1 cellular context compared by ENCODE assay signal in the genomic region with DNA sequence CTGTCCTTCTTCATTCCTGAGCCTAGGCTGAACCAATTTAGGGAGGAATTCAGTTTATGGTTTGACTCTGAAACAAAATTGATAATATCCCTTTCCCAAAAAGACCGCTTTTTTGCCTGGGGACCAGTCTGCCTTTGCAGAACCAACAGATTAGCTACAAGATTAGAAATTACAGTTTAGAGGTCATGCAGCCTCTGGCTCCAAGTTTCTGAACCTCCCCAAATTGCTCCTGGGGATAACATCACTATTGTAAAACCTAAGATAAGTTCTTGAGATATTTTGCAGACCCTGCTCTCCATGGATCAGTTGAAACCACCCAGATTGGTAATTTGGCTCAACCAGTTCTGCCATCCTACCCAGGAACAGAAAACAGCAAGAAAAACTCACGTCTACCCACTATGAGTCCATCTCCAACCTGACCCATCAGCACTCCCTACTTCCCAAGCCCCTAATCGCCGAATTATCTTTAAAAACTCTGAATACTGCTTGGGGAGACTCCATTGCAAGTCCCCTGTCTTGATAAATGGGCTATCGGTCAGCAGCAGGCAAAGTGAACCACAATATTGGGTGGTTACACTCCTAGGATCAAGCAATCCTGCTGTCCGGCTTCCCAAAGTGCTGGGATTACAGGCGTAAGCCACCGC.
TF ChIP-seq lines count a peak whose summit lies in the region.

No MANE protein-coding gene starts in this region.

TF ChIP-seq in H1, 55 proteins besides CTCF, POLR2A, EP300 and RAD21:
- no peak for TF ChIP-seq CHD7 (IDR thresholded peaks at IDR 0.05; ENCODE audit: insufficient replicate concordance, low read length)
- no peak for TF ChIP-seq SP1 (IDR thresholded peaks at IDR 0.05; ENCODE audit: low read depth, low read length)
- no peak for TF ChIP-seq CHD2 (IDR thresholded peaks at IDR 0.05; ENCODE audit: low read length)
- TF ChIP-seq HDAC2 (IDR thresholded peaks at IDR 0.05; ENCODE audit: borderline replicate concordance in 1 of 2, low read depth in 2 of 2, low read length in 2 of 2): no peak
- TF ChIP-seq PHF8 (conservative IDR thresholded peaks at IDR 0.05; ENCODE audit: low read depth, low read length): no peak
- TF ChIP-seq TCF12 (IDR thresholded peaks at IDR 0.05; ENCODE audit: low read depth, low read length): no peak
- no peak for TF ChIP-seq RXRA (IDR thresholded peaks at IDR 0.05; ENCODE audit: insufficient read depth, low read depth, low read length)
- TF ChIP-seq TBP (IDR thresholded peaks at IDR 0.05; ENCODE audit: low read depth, low read length): no peak
- TF ChIP-seq TEAD4 (IDR thresholded peaks at IDR 0.05; ENCODE audit: low read depth, low read length): no peak
- TF ChIP-seq CEBPB (IDR thresholded peaks at IDR 0.05; ENCODE audit: low read depth, low read length): no peak
- TF ChIP-seq RFX5 (IDR thresholded peaks at IDR 0.05; ENCODE audit: borderline replicate concordance, low read depth, low read length): no peak
